Comparison of ENCODE assay signal across 27 cellular contexts in the genomic region with DNA sequence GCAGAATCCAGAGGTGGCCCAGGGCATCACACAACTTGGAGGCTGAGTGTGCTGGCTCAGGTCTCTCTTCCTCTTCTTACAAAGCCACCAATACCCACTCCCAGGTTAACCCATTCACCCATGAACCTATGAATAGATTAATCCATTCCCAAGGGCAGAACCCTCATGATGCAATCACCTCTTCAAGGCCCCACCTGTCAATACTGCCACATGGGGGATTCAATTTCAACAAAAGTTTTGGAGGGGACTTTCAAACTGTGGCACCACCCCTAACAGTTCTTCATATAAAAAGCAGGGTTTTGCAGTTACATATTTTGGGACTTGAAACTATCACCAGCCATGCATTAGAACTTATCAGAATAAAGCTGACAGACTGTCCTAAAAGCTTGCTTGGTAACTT.
"Had no signal": no experiment of that assay in that cellular context is flagged by ENCODE, and none has a peak within 500 bp of the region (broad histone marks: within the 10 kb centered on the region; RNA-seq: fewer than 3 reads in every experiment).

No MANE protein-coding gene starts in this region.

- H3K27me3 Mint-ChIP-seq: stimulated activated naive CD8-positive, alpha-beta T cell treated with anti-CD3 and anti-CD28 coated beads, Interleukin-15, Interleukin-2, amounts not matched to agents 100 ng/mL and 50 ng/mL, for 24 hours had no signal

- H3K27ac Mint-ChIP-seq: stimulated activated effector memory CD8-positive, alpha-beta T cell treated with anti-CD3 and anti-CD28 coated beads, Interleukin-12 subunit alpha, Interleukin-12 subunit beta, amount 100 ng/mL, for 72 hours; stimulated activated memory B cell treated with anti-CD40 and anti-IgM and Interleukin-4, amounts not matched to agents 10 μg/mL and 1 μg/mL and 100 μg/mL, for 72 hours; stimulated activated naive B cell treated with anti-CD40 and anti-IgM and Interleukin-4, amounts not matched to agents 10 μg/mL and 1 μg/mL and 100 μg/mL, for 72 hours; stimulated activated naive CD8-positive, alpha-beta T cell treated with anti-CD3 and anti-CD28 coated beads, Interleukin-15, amount 100 ng/mL, for 72 hours; stimulated activated naive CD8-positive, alpha-beta T cell treated with anti-CD3 and anti-CD28 coated beads, Interleukin-15, Interleukin-2, amounts not matched to agents 100 ng/mL and 50 ng/mL, for 24 hours; type B pancreatic cell had no signal

- H3K4me1 ChIP-seq: suprapubic skin, testis, thyroid gland, tibial artery, tibial nerve, transverse colon, upper lobe of left lung, upper lobe of right lung, uterus had no signal

- H3K36me3 Mint-ChIP-seq: stimulated activated effector memory CD8-positive, alpha-beta T cell treated with anti-CD3 and anti-CD28 coated beads, Interleukin-12 subunit alpha, Interleukin-12 subunit beta, amount 100 ng/mL, for 72 hours; stimulated activated memory B cell treated with anti-CD40 and anti-IgM and Interleukin-4, amounts not matched to agents 10 μg/mL and 1 μg/mL and 100 μg/mL, for 72 hours; stimulated activated naive B cell treated with anti-CD40 and anti-IgM and Interleukin-4, amounts not matched to agents 10 μg/mL and 1 μg/mL and 100 μg/mL, for 72 hours; type B pancreatic cell had no signal

- H3K4me1 Mint-ChIP-seq: stimulated activated effector memory CD8-positive, alpha-beta T cell treated with anti-CD3 and anti-CD28 coated beads, Interleukin-12 subunit alpha, Interleukin-12 subunit beta, amount 100 ng/mL, for 72 hours; stimulated activated memory B cell treated with anti-CD40 and anti-IgM and Interleukin-4, amounts not matched to agents 10 μg/mL and 1 μg/mL and 100 μg/mL, for 72 hours; stimulated activated naive B cell treated with anti-CD40 and anti-IgM and Interleukin-4, amounts not matched to agents 10 μg/mL and 1 μg/mL and 100 μg/mL, for 72 hours; stimulated activated naive CD8-positive, alpha-beta T cell treated with anti-CD3 and anti-CD28 coated beads, Interleukin-15, amount 100 ng/mL, for 72 hours had no signal

- H3K27ac ChIP-seq: stomach, suprapubic skin, testis, thoracic aorta, thyroid gland, tibial artery, tibial nerve, transverse colon, upper lobe of left lung, upper lobe of right lung, uterus had no signal

- H3K27me3 ChIP-seq: stomach, suprapubic skin, testis, thyroid gland, tibial artery, tibial nerve, transverse colon, upper lobe of left lung, upper lobe of right lung, uterus had no signal

- H3K9me3 Mint-ChIP-seq: stimulated activated effector memory CD8-positive, alpha-beta T cell treated with anti-CD3 and anti-CD28 coated beads, Interleukin-12 subunit alpha, Interleukin-12 subunit beta, amount 100 ng/mL, for 72 hours; stimulated activated memory B cell treated with anti-CD40 and anti-IgM and Interleukin-4, amounts not matched to agents 10 μg/mL and 1 μg/mL and 100 μg/mL, for 72 hours; stimulated activated naive B cell treated with anti-CD40 and anti-IgM and Interleukin-4, amounts not matched to agents 10 μg/mL and 1 μg/mL and 100 μg/mL, for 72 hours; stimulated activated naive CD8-positive, alpha-beta T cell treated with anti-CD3 and anti-CD28 coated beads, Interleukin-15, amount 100 ng/mL, for 72 hours; stimulated activated naive CD8-positive, alpha-beta T cell treated with anti-CD3 and anti-CD28 coated beads, Interleukin-15, Interleukin-2, amounts not matched to agents 100 ng/mL and 50 ng/mL, for 24 hours; type B pancreatic cell had no signal

- DNase-seq: stimulated activated CD4-positive, alpha-beta T cell treated with anti-CD3 and anti-CD28 coated beads, Interleukin-2, amount 100 ng/mL, for 48 hours; stimulated activated CD4-positive, alpha-beta T cell treated with anti-CD3 and anti-CD28 coated beads, Interleukin-4, amount 100 ng/mL, for 1 hour; stimulated activated CD4-positive, alpha-beta T cell treated with anti-CD3 and anti-CD28 coated beads, Interleukin-4, amount 100 ng/mL, for 24 hours; stimulated activated CD4-positive, alpha-beta T cell treated with anti-CD3 and anti-CD28 coated beads, Interleukin-4, amount 100 ng/mL, for 4 hours; stimulated activated CD8-positive, alpha-beta memory T cell treated with anti-CD3 and anti-CD28 coated beads, Interleukin-4, amount 100 ng/mL, for 48 hours; stimulated activated naive B cell treated with anti-CD40 and anti-IgM and Interleukin-4, amounts not matched to agents 10 μg/mL and 1 μg/mL and 100 μg/mL, for 72 hours; stimulated activated naive CD4-positive, alpha-beta T cell; stimulated activated naive CD4-positive, alpha-beta T cell treated with Interleukin-2 at 50 U/mL for 16 hours; stimulated activated naive CD8-positive, alpha-beta T cell treated with anti-CD3 and anti-CD28 coated beads, Interleukin-15, amount 100 ng/mL, for 72 hours; stimulated activated naive CD8-positive, alpha-beta T cell treated with anti-CD3 and anti-CD28 coated beads, Interleukin-15, Interleukin-2, amounts not matched to agents 100 U/mL and 50 U/mL, for 24 hours; stomach; substantia nigra; testis; thyroid gland; tibial artery; transverse colon; trophoblast cell; upper lobe of left lung; upper lobe of right lung; uterus had no signal

- H3K4me3 ChIP-seq: stomach, suprapubic skin, testis, thoracic aorta, thyroid gland, tibial artery, tibial nerve, transverse colon, upper lobe of left lung, upper lobe of right lung, uterus had no signal

- ATAC-seq: stimulated activated effector memory CD8-positive, alpha-beta T cell treated with anti-CD3 and anti-CD28 coated beads, Interleukin-12 subunit alpha, Interleukin-12 subunit beta, amount 100 ng/mL, for 72 hours; stimulated activated naive B cell treated with anti-CD40 and anti-IgM and Interleukin-4, amounts not matched to agents 10 μg/mL and 1 μg/mL and 100 μg/mL, for 72 hours; stimulated activated naive CD8-positive, alpha-beta T cell treated with anti-CD3 and anti-CD28 coated beads, Interleukin-15, amount 100 ng/mL, for 72 hours; upper lobe of right lung had no signal

- H3K4me3 Mint-ChIP-seq: stimulated activated effector memory CD8-positive, alpha-beta T cell treated with anti-CD3 and anti-CD28 coated beads, Interleukin-12 subunit alpha, Interleukin-12 subunit beta, amount 100 ng/mL, for 72 hours; stimulated activated memory B cell treated with anti-CD40 and anti-IgM and Interleukin-4, amounts not matched to agents 10 μg/mL and 1 μg/mL and 100 μg/mL, for 72 hours; stimulated activated naive B cell treated with anti-CD40 and anti-IgM and Interleukin-4, amounts not matched to agents 10 μg/mL and 1 μg/mL and 100 μg/mL, for 72 hours; stimulated activated naive CD8-positive, alpha-beta T cell treated with anti-CD3 and anti-CD28 coated beads, Interleukin-15, amount 100 ng/mL, for 72 hours; stimulated activated naive CD8-positive, alpha-beta T cell treated with anti-CD3 and anti-CD28 coated beads, Interleukin-15, Interleukin-2, amounts not matched to agents 100 ng/mL and 50 ng/mL, for 24 hours; type B pancreatic cell had no signal

- H3K9me3 ChIP-seq: stomach, suprapubic skin, testis, thoracic aorta, thyroid gland, tibial artery, tibial nerve, transverse colon, upper lobe of left lung, upper lobe of right lung, uterus had no signal

- H3K36me3 ChIP-seq: stomach, suprapubic skin, thoracic aorta, thyroid gland, tibial artery, tibial nerve, transverse colon, upper lobe of left lung, upper lobe of right lung, uterus had no signal
